In genomic region chr3:170307998-170308398, GRCh38 we compare ENCODE assay signal across 12 cellular contexts. TPM values are rescaled to one million over a fixed set of nuclear protein-coding genes. Genes with fewer than 3 reads are reported as not detected.
DNase-seq lines count a peak whose midpoint lies in the region; ATAC-seq and TF ChIP-seq lines count a peak whose summit lies in the region.
"Had no signal": no experiment of that assay in that cellular context is flagged by ENCODE, and none has a peak within 500 bp of the region (broad histone marks: within the 10 kb centered on the region; RNA-seq: fewer than 3 reads in every experiment).

No MANE protein-coding gene starts in this region.

- DNase-seq in AG04450 (ENCODE audit: low read depth, low spot score) (peak; percentile 23), SJSA1 (ENCODE audit: low read depth in 1 of 2, low spot score in 2 of 2) (peak; percentile 67 to 76), fibroblast of villous mesenchyme (ENCODE audit: low read depth) (peak; percentile 93), NOMO-1 treated with dmso at 0.1 percent for 144 hours (lab: John Stamatoyannopoulos, UW; ENCODE audit: unreplicated experiment) (no peak), AG08395 (ENCODE audit: low spot score) (no peak), GM20000 (ENCODE audit: low spot score) (no peak)
- DNase-seq: left colon; NCI-H1105 treated with DMSO at 0.1 percent for 48 hours; nucleus accumbens; stimulated activated CD4-positive, alpha-beta T cell treated with anti-CD3 and anti-CD28 coated beads, Interleukin-2, amount 100 ng/mL, for 48 hours had no signal

- H3K27me3 ChIP-seq in AG04450 (ENCODE audit: control insufficient read depth, insufficient read depth, low read length) (no peaks in the 10 kb centered on the region), SJSA1 (replicated peaks) (no peaks in the 10 kb centered on the region)

- H3K27ac ChIP-seq in AG04450 (ENCODE audit: low read depth, low read length) (peak overlapping the region; percentile 21), HEK293 (ENCODE audit: extremely low read depth, low read depth, low read length) (no peak overlapping the region), SJSA1 (peak overlapping the region; percentile 40; the same call in 1 of the 2 replicates)

- H3K4me3 ChIP-seq in AG04450 (ENCODE audit: low read depth, low read length) (no peak overlapping the region), HEK293 (ENCODE audit: low read depth, low read length) (no peak overlapping the region), SJSA1 (no peak overlapping the region), fibroblast of villous mesenchyme (ENCODE audit: low read depth, low read length) (no peak overlapping the region)

- H3K4me1 ChIP-seq in HEK293 (ENCODE audit: control insufficient read depth, insufficient read depth, low read length) (no peaks in the 10 kb centered on the region), SJSA1 (replicated peaks) (peaks cover 28% of the 10 kb centered on the region)

- POLR2A ChIA-PET in AG04450 (lab: Yijun Ruan, JAX): interaction anchor here (1.8 kb wide), 1 partner anchor 49 kb away, joined by 6 read pairs; the partner anchor contains the start of gene SKIL
- POLR2A ChIA-PET in HEK293 (lab: Yijun Ruan, JAX): no interaction called here

- no peak for ATAC-seq in HG02759 (IDR thresholded peaks at IDR 0.05; ENCODE audit: unreplicated experiment)
- ATAC-seq: left colon had no signal

- TF ChIP-seq CTCF in AG04450 (IDR thresholded peaks at IDR 0.05; ENCODE audit: low read depth, low read length) (no peak), HEK293 (tag by site-specific recombination; IDR thresholded peaks at IDR 0.05) (no peak), fibroblast of villous mesenchyme (IDR thresholded peaks at IDR 0.05; ENCODE audit: insufficient read depth, low read depth, low read length) (no peak), GM20000 (IDR thresholded peaks at IDR 0.05; ENCODE audit: extremely low read depth, missing control alignments) (no peak)

- CTCF ChIA-PET in AG04450 (lab: Charles Lee): interaction anchor here (2.4 to 3.5 kb wide), 3 partner anchors 103 to 540 kb away, joined by 13 to 23 read pairs (median 22); no protein-coding TSS in a partner anchor
- CTCF ChIA-PET in HEK293 (lab: Yijun Ruan, JAX): interaction anchor here (0.7 to 0.8 kb wide), 2 partner anchors 31 to 230 kb away, joined by 3 read pairs; no protein-coding TSS in a partner anchor

- H3K9me3 ChIP-seq in AG04450 (ENCODE audit: control insufficient read depth, insufficient read depth, low read length) (no peaks in the 10 kb centered on the region), HEK293 (ENCODE audit: control insufficient read depth, insufficient read depth, low read depth, low read length) (no peaks in the 10 kb centered on the region), SJSA1 (replicated peaks) (no peaks in the 10 kb centered on the region)

- H3K36me3 ChIP-seq in HEK293 (ENCODE audit: control insufficient read depth in 2 of 2, insufficient read depth in 1 of 2, low read length in 2 of 2) (peaks cover 0 to 3% of the 10 kb centered on the region in 2 experiments; a peak in 1 of 3 replicates), SJSA1 (no peaks in the 10 kb centered on the region)

TF ChIP-seq in HEK293, 187 proteins besides CTCF, POLR2A, EP300 and RAD21 (continues in another document):
- TF ChIP-seq ZNF221 (tag by site-specific recombination; IDR thresholded peaks at IDR 0.05; ENCODE audit: borderline replicate concordance) (no peak), ZNF354C (tag by site-specific recombination; IDR thresholded peaks at IDR 0.05; ENCODE audit: borderline replicate concordance, low read depth) (no peak), ZNF239 (tag by site-specific recombination; IDR thresholded peaks at IDR 0.05) (no peak), ZNF501 (tag by site-specific recombination; IDR thresholded peaks at IDR 0.05) (no peak), ZNF473 (tag by site-specific recombination; IDR thresholded peaks at IDR 0.05) (no peak), HIC1 (tag by site-specific recombination; IDR thresholded peaks at IDR 0.05) (peak; percentile 67), ZNF362 (tag by site-specific recombination; IDR thresholded peaks at IDR 0.05) (no peak), ZNF571 (tag by site-specific recombination; IDR thresholded peaks at IDR 0.05) (no peak), ZNF350 (tag by site-specific recombination; IDR thresholded peaks at IDR 0.05) (no peak), ZNF621 (tag by site-specific recombination; IDR thresholded peaks at IDR 0.05) (no peak), ZNF629 (tag by site-specific recombination; IDR thresholded peaks at IDR 0.05) (peak; percentile 53), ZNF114 (tag by site-specific recombination; IDR thresholded peaks at IDR 0.05) (no peak), ZFHX2 (tag by site-specific recombination; conservative IDR thresholded peaks at IDR 0.05) (no peak), KLF8 (tag by site-specific recombination; IDR thresholded peaks at IDR 0.05) (no peak), ZNF394 (tag by site-specific recombination; IDR thresholded peaks at IDR 0.05; ENCODE audit: borderline replicate concordance) (no peak), AEBP2 (tag by site-specific recombination; IDR thresholded peaks at IDR 0.05; ENCODE audit: borderline replicate concordance) (no peak), ZSCAN30 (tag by site-specific recombination; IDR thresholded peaks at IDR 0.05) (no peak), ZNF175 (tag by site-specific recombination; IDR thresholded peaks at IDR 0.05) (no peak), GLIS1 (tag by site-specific recombination; IDR thresholded peaks at IDR 0.05) (peak; percentile 34), ZNF140 (tag by site-specific recombination; IDR thresholded peaks at IDR 0.05) (no peak), ZXDB (tag by site-specific recombination; IDR thresholded peaks at IDR 0.05) (no peak), ZNF132 (tag by site-specific recombination; IDR thresholded peaks at IDR 0.05; ENCODE audit: borderline replicate concordance) (no peak), ZNF280C (tag by site-specific recombination; IDR thresholded peaks at IDR 0.05) (no peak), SCRT1 (tag by site-specific recombination; IDR thresholded peaks at IDR 0.05; ENCODE audit: borderline replicate concordance) (no peak)

RNA-seq across cellular contexts. Expression of gene SKIL, which starts 49.5 kb away (rescaled TPM):
- 14.7 and 18.3 TPM in 2 replicates for polyA plus RNA-seq in AG04450 (2011; rRNA removed)
- polyA minus RNA-seq in AG04450 (2011; rRNA and poly(A)+ RNA removed): 38.1 and 61.7 TPM in 2 replicates
- 31.0 and 51.5 TPM in 2 replicates for total RNA-seq in SJSA1 (2014; rRNA removed; shearing (Covaris generic))
- 95.9 and 96.3 TPM in 2 replicates for total RNA-seq in fibroblast of villous mesenchyme

Comparison
In these comparisons a context has a peak if more than half of its experiments do, and no peak if none do; other contexts are left out.
1. DNase-seq: peak in AG04450 (single experiment), SJSA1 (2 of 2) and fibroblast of villous mesenchyme (single experiment); none in NOMO-1 treated with dmso at 0.1 percent for 144 hours (single experiment), AG08395 (single experiment) and GM20000 (single experiment).